In the genomic region with DNA sequence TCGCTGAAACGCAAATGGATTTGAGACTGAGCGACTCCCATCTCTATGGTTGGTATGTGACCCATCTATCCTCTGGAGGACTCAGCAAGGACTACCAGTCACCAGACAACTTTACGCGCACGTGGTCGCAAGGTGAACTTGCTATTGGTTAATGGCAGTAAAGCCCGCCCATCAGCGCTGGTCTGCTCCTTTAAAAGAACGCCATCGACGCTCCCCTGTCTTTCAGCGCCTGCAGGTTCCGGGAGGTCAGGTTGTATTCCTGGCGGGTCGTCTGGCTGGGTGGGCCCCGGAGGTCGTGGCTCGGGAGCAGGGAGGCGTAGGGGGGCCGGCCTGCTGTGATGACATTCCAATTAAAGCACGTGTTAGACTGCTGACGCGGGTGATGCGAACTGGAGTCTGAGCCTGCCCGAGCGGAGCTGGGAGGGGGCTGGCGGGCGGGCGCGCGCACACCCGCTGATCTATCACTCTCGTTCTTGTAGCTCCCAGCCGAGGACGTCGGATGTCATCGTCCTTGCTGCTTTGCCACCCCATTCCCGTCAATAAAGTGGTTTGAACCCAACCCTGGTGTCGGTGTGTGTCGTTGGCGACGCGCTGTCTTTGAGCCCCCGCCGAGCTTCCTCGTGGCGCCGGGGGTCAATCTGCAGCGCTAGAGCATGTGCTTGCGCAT, we compare ENCODE assay signal across 8 cellular contexts. TPM values are rescaled to one million over a fixed set of nuclear protein-coding genes. Genes with fewer than 3 reads are reported as not detected.
A peak's percentile ranks its signal among the peaks of the same experiment; 100 is the strongest.
DNase-seq lines count a peak whose midpoint lies in the region; ATAC-seq, FAIRE-seq and TF ChIP-seq lines count a peak whose summit lies in the region.

No MANE protein-coding gene starts in this region.

- H3K27ac ChIP-seq in keratinocyte (ENCODE audit: control insufficient read depth, insufficient read depth, low read length): peak overlapping the region; percentile 89

- H3K4me3 ChIP-seq in keratinocyte (ENCODE audit: control insufficient read depth in 2 of 3, extremely low read depth in 1 of 3, insufficient read depth in 2 of 3, low read depth in 1 of 3, low read length in 3 of 3): peak overlapping the region; percentile 62 to 93 (median 84)

- no peaks in the 10 kb centered on the region for H3K9me3 ChIP-seq in keratinocyte (ENCODE audit: control insufficient read depth, low read depth, low read length)

- H4K20me1 ChIP-seq in keratinocyte (ENCODE audit: control insufficient read depth, extremely low read depth, insufficient read depth, low read length): no peaks in the 10 kb centered on the region

- H2AFZ ChIP-seq in keratinocyte (ENCODE audit: control insufficient read depth, low read length): peak overlapping the region; percentile 95

- peak overlapping the region; percentile 96 for H3K4me2 ChIP-seq in keratinocyte (ENCODE audit: control insufficient read depth, extremely low read depth, insufficient read depth, low read depth, low read length)

- TF ChIP-seq CTCF in keratinocyte (optimal IDR thresholded peaks at IDR 0.05 in 1 of 3, IDR thresholded peaks at IDR 0.05 in 1 of 3, conservative IDR thresholded peaks at IDR 0.05 in 1 of 3; ENCODE audit: extremely low read depth in 1 of 3, insufficient read depth in 2 of 3, low read length in 3 of 3): peak in 1 of 3 experiments; percentile 13

- peak; percentile 99 for DNase-seq in AML-193 (lab: John Stamatoyannopoulos, UW)
- peak; percentile 99 for DNase-seq in NCI-H345 treated with DMSO at 0.1 percent for 48 hours (lab: John Stamatoyannopoulos, UW; ENCODE audit: unreplicated experiment)
- peak; percentile 93 for DNase-seq in activated CD4-positive, CD25-positive, alpha-beta regulatory T cell treated with anti-CD3 and anti-CD28 coated beads, Interleukin-2, amount 50 U/mL, for 16 hours (ENCODE audit: low read depth, low spot score)
- peak; percentile 96 to 98 for DNase-seq in cerebellar nuclear complex (lab: John Stamatoyannopoulos, UW)
- peak; percentile 99 for DNase-seq in keratinocyte (ENCODE audit: low read depth, low spot score)
- peak; percentile 91 to 96 (median 92) for DNase-seq in stimulated activated CD4-positive, alpha-beta T cell treated with anti-CD3 and anti-CD28 coated beads, Interleukin-12 subunit alpha, Interleukin-12 subunit beta, amount 100 ng/mL, for 48 hours (ENCODE audit: low read depth in 2 of 3, low spot score in 1 of 3)

- H3K4me1 ChIP-seq in keratinocyte (ENCODE audit: control insufficient read depth, extremely low read depth, insufficient read depth, low read length): peaks cover 11% of the 10 kb centered on the region

- peak overlapping the region; percentile 99 for H3K9ac ChIP-seq in keratinocyte (ENCODE audit: control insufficient read depth, extremely low read depth, insufficient read depth, low read length)

- peaks cover 10 to 15% of the 10 kb centered on the region in 2 experiments for H3K36me3 ChIP-seq in keratinocyte (ENCODE audit: control insufficient read depth in 2 of 2, extremely low read depth in 1 of 2, insufficient read depth in 2 of 2, low read length in 2 of 2)

- FAIRE-seq in keratinocyte (lab: Jason Lieb, UNC): peak; percentile 69

- H3K27me3 ChIP-seq in keratinocyte (ENCODE audit: control insufficient read depth, extremely low read depth, insufficient read depth, low read length): no peaks in the 10 kb centered on the region

- ATAC-seq in GM19043 (IDR thresholded peaks at IDR 0.05; ENCODE audit: low read depth, unreplicated experiment) (peak; percentile 90), HG03342 (IDR thresholded peaks at IDR 0.05; ENCODE audit: unreplicated experiment) (peak; percentile 93)

- peaks cover 2% of the 10 kb centered on the region for H3K79me2 ChIP-seq in keratinocyte (ENCODE audit: control insufficient read depth, insufficient read depth, low read length)

- dilution Hi-C loops in keratinocyte (cut with MboI; ENCODE audit: extremely low pct_ligation_motif_present, low sequenced_read_pairs): no loop called here

- no peaks in the 10 kb centered on the region for H3K9me1 ChIP-seq in keratinocyte (ENCODE audit: control insufficient read depth, extremely low read depth, insufficient read depth, low read length)

RNA-seq across cellular contexts. Expression of gene ERN1, which starts 15.9 kb away (rescaled TPM):
- polyA plus RNA-seq in keratinocyte: 5.4 to 7.1 TPM (median 7.1 TPM) in 3 replicates
- polyA plus RNA-seq in keratinocyte (2011; ENCODE audit: low read depth): 3.6 TPM
- 3.5 and 5.0 TPM in 2 replicates for polyA plus RNA-seq in keratinocyte (2011; cell fraction: cytosol; rRNA removed)
- polyA plus RNA-seq in keratinocyte (2011; cell fraction: nucleus; rRNA removed): 23.0 and 26.6 TPM in 2 replicates
- polyA plus RNA-seq in keratinocyte (2012; ENCODE audit: low replicate concordance): 4.8 and 10.7 TPM in 2 replicates
- polyA minus RNA-seq in keratinocyte: 14.4 to 28.3 TPM (median 18.1 TPM) in 3 replicates
- 7.1 TPM for polyA minus RNA-seq in keratinocyte (2011; cell fraction: cytosol; rRNA and poly(A)+ RNA removed)
- polyA minus RNA-seq in keratinocyte (2011; cell fraction: nucleus; rRNA and poly(A)+ RNA removed): 17.1 and 29.8 TPM in 2 replicates

Comparison
In these comparisons a context has a peak if more than half of its experiments do, and no peak if none do; other contexts are left out.
1. Peak in every context shown above with its lines: DNase-seq, ATAC-seq, H3K4me3 ChIP-seq and H3K27ac ChIP-seq.